ENCODE assay signal across 8 cellular contexts in genomic region chr17:17840751-17841591, GRCh38. TPM values are rescaled to one million over a fixed set of nuclear protein-coding genes. Genes with fewer than 3 reads are reported as not detected.
DNase-seq lines count a peak whose midpoint lies in the region; ATAC-seq and TF ChIP-seq lines count a peak whose summit lies in the region.

No MANE protein-coding gene starts in this region.

- peak overlapping the region; percentile 70 for H3K4me3 Mint-ChIP-seq in activated naive CD4-positive, alpha-beta T cell treated with anti-CD3 and anti-CD28 coated beads for 36 hours
- H3K4me3 Mint-ChIP-seq in natural killer cell: peak overlapping the region; percentile 81

- peaks cover 0 to 3% of the 10 kb centered on the region in 2 donors for H3K36me3 ChIP-seq in esophagus (ENCODE audit: control insufficient read depth in 2 of 2, insufficient read depth in 2 of 2, low read length in 1 of 2)

- DNase-seq in activated naive CD4-positive, alpha-beta T cell treated with anti-CD3 and anti-CD28 coated beads for 36 hours: peak; percentile 22
- no peak for DNase-seq in activated naive CD4-positive, alpha-beta T cell treated with Interleukin-2 at 50 U/mL for 16 hours
- no peak for DNase-seq in natural killer cell
- DNase-seq in mesenteric fat pad (ENCODE audit: low spot score): no peak
- no peak for DNase-seq in GM10248 (ENCODE audit: extremely low spot score)

- TF ChIP-seq CTCF in natural killer cell (IDR thresholded peaks at IDR 0.05) (no peak), GM10248 (IDR thresholded peaks at IDR 0.05; ENCODE audit: control extremely low read depth, extremely low read depth, low read depth, missing control alignments) (no peak)

- POLR2A ChIA-PET in GM10248 (lab: Yijun Ruan, JAX): interaction anchor here (0.8 kb wide), 1 partner anchor 8 kb away, joined by 8 read pairs; no protein-coding TSS in a partner anchor

- peak overlapping the region in 1 of 2 donors; percentile 15 for H3K4me3 ChIP-seq in esophagus (ENCODE audit: low read depth in 1 of 2, low read length in 2 of 2)

- peaks cover 1% of the 10 kb centered on the region for H3K36me3 Mint-ChIP-seq in activated naive CD4-positive, alpha-beta T cell treated with anti-CD3 and anti-CD28 coated beads for 36 hours (ENCODE audit: low read depth)
- no peaks in the 10 kb centered on the region for H3K36me3 Mint-ChIP-seq in natural killer cell

- peaks cover 36% of the 10 kb centered on the region for H3K4me1 Mint-ChIP-seq in activated naive CD4-positive, alpha-beta T cell treated with anti-CD3 and anti-CD28 coated beads for 36 hours (ENCODE audit: low read depth)
- H3K4me1 Mint-ChIP-seq in natural killer cell: peaks cover 14 to 20% of the 10 kb centered on the region in 2 donors

- peak overlapping the region; percentile 96 to 97 for H3K27ac ChIP-seq in esophagus (ENCODE audit: low read depth in 2 of 2, low read length in 1 of 2)

- no peaks in the 10 kb centered on the region for H3K27me3 ChIP-seq in esophagus (ENCODE audit: control insufficient read depth in 1 of 2, insufficient read depth in 2 of 2, low read length in 2 of 2)

- H3K27ac Mint-ChIP-seq in activated naive CD4-positive, alpha-beta T cell treated with anti-CD3 and anti-CD28 coated beads for 36 hours: peak overlapping the region; percentile 85
- H3K27ac Mint-ChIP-seq in natural killer cell: peak overlapping the region; percentile 89 to 98

- no peaks in the 10 kb centered on the region for H3K9me3 Mint-ChIP-seq in activated naive CD4-positive, alpha-beta T cell treated with anti-CD3 and anti-CD28 coated beads for 36 hours
- no peaks in the 10 kb centered on the region for H3K9me3 Mint-ChIP-seq in natural killer cell

- no peaks in the 10 kb centered on the region for H3K27me3 Mint-ChIP-seq in activated naive CD4-positive, alpha-beta T cell treated with anti-CD3 and anti-CD28 coated beads for 36 hours (ENCODE audit: low read depth)
- H3K27me3 Mint-ChIP-seq in natural killer cell (ENCODE audit: low read depth in 2 of 2): no peaks in the 10 kb centered on the region

- intact Hi-C loops in activated naive CD4-positive, alpha-beta T cell treated with anti-CD3 and anti-CD28 coated beads for 36 hours (cut with micrococcal nuclease): no loop called here
- intact Hi-C loops in natural killer cell (cut with micrococcal nuclease): loop anchor here (1.0 kb wide), 1 partner anchor 8 kb away; no protein-coding TSS in a partner anchor

- H3K4me1 ChIP-seq in esophagus (ENCODE audit: control insufficient read depth in 2 of 2, insufficient read depth in 2 of 2, low read length in 1 of 2): peaks cover 14 to 37% of the 10 kb centered on the region in 2 donors

- 30 to 42% methylated on average over 7 of the region's 7 CpGs for WGBS in esophagus, 2 donors

- CTCF ChIA-PET in activated naive CD4-positive, alpha-beta T cell treated with anti-CD3 and anti-CD28 coated beads for 36 hours (lab: Charles Lee): interaction anchor here (0.5 to 1.2 kb wide), 4 partner anchors 9 to 560 kb away, joined by 3 to 4 read pairs (median 4); no protein-coding TSS in a partner anchor
- CTCF ChIA-PET in GM10248 (lab: Yijun Ruan, JAX): interaction anchor here (0.8 to 1.9 kb wide), 9 partner anchors 10 to 344 kb away, joined by 3 to 8 read pairs (median 4); no protein-coding TSS in a partner anchor

- H3K9me3 ChIP-seq in esophagus (ENCODE audit: control insufficient read depth in 2 of 2, insufficient read depth in 1 of 2, low read depth in 1 of 2, low read length in 1 of 2): no peaks in the 10 kb centered on the region

- ATAC-seq in SK-N-SH treated with all-trans-retinoic acid at 6 μM for 48 hours (peak; percentile 3; the same call in 2 of the 3 replicates), natural killer cell (no peak), GM21423 (IDR thresholded peaks at IDR 0.05; ENCODE audit: unreplicated experiment) (no peak)

TF ChIP-seq in SK-N-SH treated with all-trans-retinoic acid at 6 μM for 48 hours, 23 proteins besides CTCF, POLR2A, EP300 and RAD21:
- TF ChIP-seq CSRNP3 (CRISPR knock-in tag; IDR thresholded peaks at IDR 0.05): no peak
- no peak for TF ChIP-seq TSHZ2 (CRISPR knock-in tag; IDR thresholded peaks at IDR 0.05)
- no peak for TF ChIP-seq OSR1 (CRISPR knock-in tag; IDR thresholded peaks at IDR 0.05)
- TF ChIP-seq ZNF8 (CRISPR knock-in tag; IDR thresholded peaks at IDR 0.05): no peak
- TF ChIP-seq BACH2 (CRISPR knock-in tag; IDR thresholded peaks at IDR 0.05; ENCODE audit: borderline replicate concordance): no peak
- TF ChIP-seq ZFP3 (CRISPR knock-in tag; IDR thresholded peaks at IDR 0.05): no peak
- no peak for TF ChIP-seq ISL1 (CRISPR knock-in tag; IDR thresholded peaks at IDR 0.05)
- TF ChIP-seq ZFP30 (CRISPR knock-in tag; IDR thresholded peaks at IDR 0.05): no peak
- no peak for TF ChIP-seq GLIS3 (CRISPR knock-in tag; IDR thresholded peaks at IDR 0.05)
- no peak for TF ChIP-seq PPARA (CRISPR knock-in tag; IDR thresholded peaks at IDR 0.05; ENCODE audit: borderline replicate concordance)
- no peak for TF ChIP-seq CSDC2 (CRISPR knock-in tag; IDR thresholded peaks at IDR 0.05)
- TF ChIP-seq ZNF70 (CRISPR knock-in tag; IDR thresholded peaks at IDR 0.05): no peak
- TF ChIP-seq PATZ1 (CRISPR knock-in tag; IDR thresholded peaks at IDR 0.05; ENCODE audit: borderline replicate concordance): no peak
TF ChIP-seq in SK-N-SH treated with all-trans-retinoic acid at 6 μM for 48 hours: peak in this region for 0.

RNA-seq across cellular contexts. Expression of gene SREBF1, which starts 4.2 kb away (rescaled TPM):
- 10 to 100 TPM; 79.3 to 84.9 TPM for total RNA-seq in activated naive CD4-positive, alpha-beta T cell treated with anti-CD3 and anti-CD28 coated beads for 36 hours
- polyA plus RNA-seq in esophagus: 100 to 1,000 TPM in 1 of 2 donors, 10 to 100 TPM in 1; 95.1 to 116 TPM
- total RNA-seq in natural killer cell (100 to 1,000 TPM in 2 of 3 donors, 10 to 100 TPM in 1; 80.7 to 208 (median 119) TPM), mesenteric fat pad (39.9 TPM)
